ENCODE assay signal across 16 cellular contexts in genomic region chr7:148905093-148905666, GRCh38. TPM values are rescaled to one million over a fixed set of nuclear protein-coding genes. Genes with fewer than 3 reads are reported as not detected.
A peak's percentile ranks its signal among the peaks of the same experiment; 100 is the strongest.
DNase-seq lines count a peak whose midpoint lies in the region; ATAC-seq, FAIRE-seq and TF ChIP-seq lines count a peak whose summit lies in the region.
"Had no signal": no experiment of that assay in that cellular context is flagged by ENCODE, and none has a peak within 500 bp of the region (broad histone marks: within the 10 kb centered on the region; RNA-seq: fewer than 3 reads in every experiment).

No MANE protein-coding gene starts in this region.

- DNase-seq in NCI-H2227 treated with DMSO at 0.1 percent for 48 hours (lab: John Stamatoyannopoulos, UW) (peak; percentile 23), NCI-H2227 (lab: John Stamatoyannopoulos, UW; ENCODE audit: unreplicated experiment) (no peak), Panc1 (ENCODE audit: low read depth, low spot score) (no peak), left kidney (ENCODE audit: low read depth, low spot score) (peak; percentile 66), RCC 7860 (ENCODE audit: low spot score) (no peak)
- DNase-seq in activated naive CD4-positive, alpha-beta T cell treated with anti-CD3 and anti-CD28 coated beads, Interleukin-2, amount 50 U/mL, for 72 hours (ENCODE audit: low spot score in 2 of 2) = no peak
- DNase-seq: activated CD4-positive, CD25-positive, alpha-beta regulatory T cell treated with anti-CD3 and anti-CD28 coated beads, Interleukin-2, amount 50 U/mL, for 72 hours; EL; retina; SIG-M5 had no signal

- in situ Hi-C loops in Panc1 (cut with HindIII; ENCODE audit: low pct_unique_long_range_greater_than_20kb, low sequenced_read_pairs) = no loop called here

- H3K4me1 ChIP-seq in Panc1 (ENCODE audit: control insufficient read depth, insufficient read depth, low read length) = no peaks in the 10 kb centered on the region
- H3K4me1 ChIP-seq: ascending aorta had no signal

- TF ChIP-seq CTCF in Panc1 (IDR thresholded peaks at IDR 0.05) = no peak

- no peak for TF ChIP-seq EP300 in Ishikawa (IDR thresholded peaks at IDR 0.05; ENCODE audit: borderline replicate concordance)

- no TSS peak for BruUV-seq in Panc1 (replicated peaks; lab: Mats Ljungman, UMichigan)

- intact Hi-C loops in Panc1 (cut with micrococcal nuclease; ENCODE audit: unreplicated experiment) = no loop called here

- no peak overlapping the region for H3K27ac ChIP-seq in Panc1 (ENCODE audit: low read length)
- H3K27ac ChIP-seq: ascending aorta, KMS-11 had no signal

- CTCF ChIA-PET in Panc1 (lab: Charles Lee) = no interaction called here

- no peak overlapping the region for H3K4me3 ChIP-seq in Panc1 (ENCODE audit: low read depth in 2 of 2, low read length in 2 of 2)
- H3K4me3 ChIP-seq: ascending aorta had no signal

- ATAC-seq in Panc1 (peak; percentile 60; the same call in 1 of the 2 replicates), HG03095 (IDR thresholded peaks at IDR 0.05; ENCODE audit: unreplicated experiment) (no peak)
- no peak for ATAC-seq in activated naive CD4-positive, alpha-beta T cell treated with anti-CD3 and anti-CD28 coated beads, Interleukin-2, amount 50 U/mL, for 72 hours
- ATAC-seq: natural killer cell treated with Interleukin-12 subunit alpha and Interleukin-12 subunit beta and Interleukin-15 and Interleukin-18, amount 100 ng/mL, for 72 hours had no signal

- H3K9me3 Mint-ChIP-seq in activated naive CD4-positive, alpha-beta T cell treated with anti-CD3 and anti-CD28 coated beads, Interleukin-2, amount 50 U/mL, for 72 hours = no peaks in the 10 kb centered on the region
- H3K9me3 Mint-ChIP-seq: dendritic cell treated with granulocyte-macrophage colony-stimulating factor and Interleukin-4, amounts not matched to agents 40 ng/mL and 50 ng/mL, for 4 days; natural killer cell treated with Interleukin-12 subunit alpha and Interleukin-12 subunit beta and Interleukin-15 and Interleukin-18, amount 100 ng/mL, for 72 hours had no signal

- H3K9me3 ChIP-seq in Panc1 (ENCODE audit: control insufficient read depth, insufficient read depth, low read depth, low read length) = no peaks in the 10 kb centered on the region
- H3K9me3 ChIP-seq: ascending aorta had no signal

- no peak for TF ChIP-seq RAD21 in Ishikawa (IDR thresholded peaks at IDR 0.05; ENCODE audit: low read depth)

- FAIRE-seq in RCC 7860 (lab: Jason Lieb, UNC) = no peak

- no peak overlapping the region for H3K27ac Mint-ChIP-seq in activated naive CD4-positive, alpha-beta T cell treated with anti-CD3 and anti-CD28 coated beads, Interleukin-2, amount 50 U/mL, for 72 hours
- H3K27ac Mint-ChIP-seq: dendritic cell treated with granulocyte-macrophage colony-stimulating factor and Interleukin-4, amounts not matched to agents 40 ng/mL and 50 ng/mL, for 4 days; natural killer cell treated with Interleukin-12 subunit alpha and Interleukin-12 subunit beta and Interleukin-15 and Interleukin-18, amount 100 ng/mL, for 72 hours had no signal

- H3K27me3 ChIP-seq in Panc1 (ENCODE audit: control insufficient read depth, insufficient read depth, low read length) = no peaks in the 10 kb centered on the region
- H3K27me3 ChIP-seq: ascending aorta had no signal

- POLR2A ChIA-PET in Panc1 (lab: Charles Lee) = no interaction called here

- no peaks in the 10 kb centered on the region for H3K36me3 ChIP-seq in Panc1 (ENCODE audit: control insufficient read depth, insufficient read depth, low read length)
- H3K36me3 ChIP-seq: ascending aorta had no signal

- no peaks in the 10 kb centered on the region for H3K36me3 Mint-ChIP-seq in activated naive CD4-positive, alpha-beta T cell treated with anti-CD3 and anti-CD28 coated beads, Interleukin-2, amount 50 U/mL, for 72 hours
- H3K36me3 Mint-ChIP-seq: natural killer cell treated with Interleukin-12 subunit alpha and Interleukin-12 subunit beta and Interleukin-15 and Interleukin-18, amount 100 ng/mL, for 72 hours had no signal

TF ChIP-seq in Ishikawa, 13 proteins besides CTCF, POLR2A, EP300 and RAD21:
- TF ChIP-seq TAF1 (IDR thresholded peaks at IDR 0.05; ENCODE audit: low read depth) = no peak
- TF ChIP-seq YY1 (IDR thresholded peaks at IDR 0.05; ENCODE audit: low read depth) = 0 out of 2 replicates have a peak, but pooled peaks have one; percentile 30
TF ChIP-seq in Ishikawa: peak in this region for 1.

RNA-seq across cellular contexts. Expression of gene EZH2, which starts 21.1 kb away (rescaled TPM):
- 38.3 TPM for total RNA-seq in Panc1 (2021; ENCODE audit: unreplicated experiment)
- 14.6 TPM for polyA plus RNA-seq in Panc1 (2012; ENCODE audit: insufficient read length)
- 100 to 1,000 TPM; 106 to 171 TPM for total RNA-seq in activated naive CD4-positive, alpha-beta T cell treated with anti-CD3 and anti-CD28 coated beads, Interleukin-2, amount 50 U/mL, for 72 hours
- total RNA-seq: ascending aorta had no signal

Comparison
In these comparisons a context has a peak if more than half of its experiments do, and no peak if none do; other contexts are left out.
1. DNase-seq: peak in NCI-H2227 treated with DMSO at 0.1 percent for 48 hours (single experiment) and left kidney (single experiment); none in NCI-H2227 (single experiment), Panc1 (single experiment), activated naive CD4-positive, alpha-beta T cell treated with anti-CD3 and anti-CD28 coated beads, Interleukin-2, amount 50 U/mL, for 72 hours (0 of 2) and RCC 7860 (single experiment).